In genomic region chr14:90341784-90342183, GRCh38 we compare ENCODE assay signal across 15 cellular contexts. TPM values are rescaled to one million over a fixed set of nuclear protein-coding genes. Genes with fewer than 3 reads are reported as not detected.
DNase-seq lines count a peak whose midpoint lies in the region; ATAC-seq, FAIRE-seq and TF ChIP-seq lines count a peak whose summit lies in the region.
"Had no signal": no experiment of that assay in that cellular context is flagged by ENCODE, and none has a peak within 500 bp of the region (broad histone marks: within the 10 kb centered on the region; RNA-seq: fewer than 3 reads in every experiment).

No MANE protein-coding gene starts in this region.

- TF ChIP-seq CTCF in K562 (IDR thresholded peaks at IDR 0.05 in 2 of 3, conservative IDR thresholded peaks at IDR 0.05 in 1 of 3; ENCODE audit: insufficient read depth in 2 of 3, low read depth in 1 of 3, low read length in 3 of 3) = no peak

- H3K4me1 Mint-ChIP-seq in activated CD8-positive, alpha-beta T cell treated with anti-CD3 and anti-CD28 coated beads, Interleukin-2, amount 10 ng/mL, durations not matched to agents 7 days and 5 days (ENCODE audit: low read depth) = no peaks in the 10 kb centered on the region

- TF ChIP-seq EP300 in K562 (IDR thresholded peaks at IDR 0.05; ENCODE audit: low read length) = no peak

- H3K27ac Mint-ChIP-seq in activated CD8-positive, alpha-beta T cell treated with anti-CD3 and anti-CD28 coated beads, Interleukin-2, amount 10 ng/mL, durations not matched to agents 7 days and 5 days = no peak overlapping the region
- H3K27ac Mint-ChIP-seq: CD4-positive, alpha-beta T cell; IgD-negative memory B cell had no signal

- no peaks in the 10 kb centered on the region for H3K79me2 ChIP-seq in K562 (ENCODE audit: control insufficient read depth, insufficient read depth, low read length)

- in situ Hi-C loops in K562 (cut with MboI) = no loop called here

- no peak overlapping the region for H3K4me2 ChIP-seq in K562 (ENCODE audit: insufficient read depth, low read length)
- H3K4me2 ChIP-seq: KMS-11 had no signal

- POLR2A ChIA-PET in K562 (lab: Yijun Ruan, JAX) = no interaction called here
- POLR2A ChIA-PET in activated CD8-positive, alpha-beta T cell treated with anti-CD3 and anti-CD28 coated beads, Interleukin-2, amount 10 ng/mL, durations not matched to agents 7 days and 5 days (lab: Charles Lee) = interaction anchor here (0.6 kb wide), 1 partner anchor 8 kb away, joined by 3 read pairs; no protein-coding TSS in a partner anchor

- peaks cover 0 to 2% of the 10 kb centered on the region in 2 experiments; a peak in 3 of 5 replicates for H3K4me1 ChIP-seq in K562 (replicated peaks in 1 of 2; ENCODE audit: control insufficient read depth in 2 of 2, insufficient read depth in 2 of 2, low read length in 2 of 2)

- no peaks in the 10 kb centered on the region for H3K9me1 ChIP-seq in K562 (ENCODE audit: control insufficient read depth, insufficient read depth, low read length)

- no peaks in the 10 kb centered on the region for H3K9me3 Mint-ChIP-seq in activated CD8-positive, alpha-beta T cell treated with anti-CD3 and anti-CD28 coated beads, Interleukin-2, amount 10 ng/mL, durations not matched to agents 7 days and 5 days (ENCODE audit: insufficient read depth)
- H3K9me3 Mint-ChIP-seq: CD4-positive, alpha-beta T cell; IgD-negative memory B cell had no signal

- 6% methylated on average over 5 of the region's 7 CpGs for WGBS in K562 (ENCODE audit: insufficient coverage, low coverage, missing lambda C conversion rate)

- peaks cover 18% of the 10 kb centered on the region for H3K27me3 Mint-ChIP-seq in activated CD8-positive, alpha-beta T cell treated with anti-CD3 and anti-CD28 coated beads, Interleukin-2, amount 10 ng/mL, durations not matched to agents 7 days and 5 days (ENCODE audit: low read depth)

- DNase-seq in NCI-H82 (lab: John Stamatoyannopoulos, UW) (peak; percentile 64), NCI-H82 treated with DMSO at 0.1 percent for 48 hours (lab: John Stamatoyannopoulos, UW; ENCODE audit: unreplicated experiment) (no peak), NCI-H524 (lab: John Stamatoyannopoulos, UW) (peak; percentile 65 to 76), K562 (ENCODE audit: extremely low read depth in 1 of 4, low spot score in 3 of 4) (no peak), HPDE6-E6E7 (ENCODE audit: extremely low spot score) (no peak)
- no peak for DNase-seq in activated CD8-positive, alpha-beta T cell treated with anti-CD3 and anti-CD28 coated beads, Interleukin-2, amount 10 ng/mL, durations not matched to agents 7 days and 5 days
- DNase-seq: 8988T; CD4-positive, alpha-beta T cell; DND-41; GDM1; H7 had no signal

- FAIRE-seq in K562 (lab: Jason Lieb, UNC) = no peak
- FAIRE-seq: GM19239 had no signal

- no peak overlapping the region for H3K4me3 ChIP-seq in K562

- no peak overlapping the region for H2AFZ ChIP-seq in K562 (ENCODE audit: low read depth, low read length)

- H3K4me3 Mint-ChIP-seq in activated CD8-positive, alpha-beta T cell treated with anti-CD3 and anti-CD28 coated beads, Interleukin-2, amount 10 ng/mL, durations not matched to agents 7 days and 5 days = no peak overlapping the region
- H3K4me3 Mint-ChIP-seq: CD4-positive, alpha-beta T cell; IgD-negative memory B cell had no signal

- no TSS peak for BruUV-seq in K562 (replicated peaks; lab: Mats Ljungman, UMichigan)

- no peaks in the 10 kb centered on the region for H4K20me1 ChIP-seq in K562 (replicated peaks; ENCODE audit: control insufficient read depth, insufficient read depth, low read length)

- H3K9me3 ChIP-seq in K562 (replicated peaks; ENCODE audit: control insufficient read depth, insufficient read depth, low read depth, low read length) = no peaks in the 10 kb centered on the region

- no peak for TF ChIP-seq POLR2A in K562 (conservative IDR thresholded peaks at IDR 0.05)

- H3K36me3 ChIP-seq in K562 (ENCODE audit: control insufficient read depth, insufficient read depth, low read length) = no peaks in the 10 kb centered on the region

- ATAC-seq in K562 (no peak), GM19463 (IDR thresholded peaks at IDR 0.05; ENCODE audit: unreplicated experiment) (no peak)
- ATAC-seq in activated CD8-positive, alpha-beta T cell treated with anti-CD3 and anti-CD28 coated beads, Interleukin-2, amount 10 ng/mL, durations not matched to agents 7 days and 5 days = no peak

- H3K27ac ChIP-seq in K562 (ENCODE audit: extremely low read depth, low read depth, low read length) = no peak overlapping the region
- H3K27ac ChIP-seq: KMS-11 had no signal

- TF ChIP-seq RAD21 in K562 (CRISPR knock-in tag; conservative IDR thresholded peaks at IDR 0.05 in 1 of 2, IDR thresholded peaks at IDR 0.05 in 1 of 2) = no peak

- no peak overlapping the region for H3K9ac ChIP-seq in K562 (ENCODE audit: insufficient read depth in 1 of 2, low read depth in 2 of 2, low read length in 2 of 2)
- H3K9ac ChIP-seq: KMS-11 had no signal

- CTCF ChIA-PET in K562 (lab: Yijun Ruan, JAX; ENCODE audit: low intra/inter-chr PET ratio) = no interaction called here
- CTCF ChIA-PET in activated CD8-positive, alpha-beta T cell treated with anti-CD3 and anti-CD28 coated beads, Interleukin-2, amount 10 ng/mL, durations not matched to agents 7 days and 5 days (lab: Charles Lee) = no interaction called here

- no peaks in the 10 kb centered on the region for H3K36me3 Mint-ChIP-seq in activated CD8-positive, alpha-beta T cell treated with anti-CD3 and anti-CD28 coated beads, Interleukin-2, amount 10 ng/mL, durations not matched to agents 7 days and 5 days (ENCODE audit: low read depth)

- no peaks in the 10 kb centered on the region for H3K27me3 ChIP-seq in K562 (ENCODE audit: control insufficient read depth in 2 of 2, insufficient read depth in 2 of 2, low read length in 2 of 2)

- intact Hi-C loops in K562 (cut with micrococcal nuclease) = no loop called here

TF ChIP-seq in K562, 482 proteins besides CTCF, POLR2A, EP300 and RAD21:
- TF ChIP-seq MIER1 (IDR thresholded peaks at IDR 0.05; ENCODE audit: low read depth) (no peak), NFIC (IDR thresholded peaks at IDR 0.05) (peak; percentile 56; the same call in 1 of the 2 replicates)

RNA-seq across cellular contexts. Expression of gene NRDE2, which starts 10.0 kb away (rescaled TPM):
- 55.5 and 58.1 TPM in 2 replicates for total RNA-seq in K562 (2011; cell fraction: chromatin; rRNA removed; ENCODE audit: low replicate concordance)
- 29.7 and 30.1 TPM in 2 replicates for total RNA-seq in K562 (2011; cell fraction: nucleolus; rRNA removed)
- total RNA-seq in K562 (2011; cell fraction: nucleoplasm; rRNA removed) = 29.3 and 31.1 TPM in 2 replicates
- total RNA-seq in K562 (2014; rRNA removed) = 6.2 and 8.4 TPM in 2 replicates
- total RNA-seq in K562 (2014; rRNA removed; fragmentation: Illumina TruSeq; extraction: Trizol) = 11.0 and 11.1 TPM in 2 replicates
- 12.3 and 12.6 TPM in 2 replicates for total RNA-seq in K562 (2015; rRNA removed; fragmentation: Illumina TruSeq; extraction: Trizol)
- total RNA-seq in K562 (2021) = 14.6 and 15.0 TPM in 2 replicates
- polyA plus RNA-seq in K562 (2011; rRNA removed) = 10.9 and 11.5 TPM in 2 replicates
- 5.4 and 7.1 TPM in 2 replicates for polyA plus RNA-seq in K562 (2011; cell fraction: cytosol; rRNA removed)
- polyA plus RNA-seq in K562 (2011; cell fraction: nucleus; rRNA removed) = 14.2 and 20.4 TPM in 2 replicates
- 4.6 and 5.4 TPM in 2 replicates for polyA plus RNA-seq in K562 (2012)
- 6.8 and 8.1 TPM in 2 replicates for polyA plus RNA-seq in K562 (2014; fragmentation: Illumina TruSeq; extraction: Trizol)
- 1 to 10 TPM; 3.3 to 5.7 TPM for polyA plus RNA-seq in K562 (2014; fragmentation: Nextera tagmentation; extraction: Ambion mirVana)
- 8.3 and 13.4 TPM in 2 replicates for polyA plus RNA-seq in K562 (2014; rRNA removed)
- polyA minus RNA-seq in K562 (2011; rRNA and poly(A)+ RNA removed) = 14.4 and 16.4 TPM in 2 replicates
- 4.9 and 7.8 TPM in 2 replicates for polyA minus RNA-seq in K562 (2011; cell fraction: cytosol; rRNA and poly(A)+ RNA removed)
- 13.1 and 19.2 TPM in 2 replicates for polyA minus RNA-seq in K562 (2011; cell fraction: nucleus; rRNA and poly(A)+ RNA removed)
- total RNA-seq in activated CD8-positive, alpha-beta T cell treated with anti-CD3 and anti-CD28 coated beads, Interleukin-2, amount 10 ng/mL, durations not matched to agents 7 days and 5 days = 10 to 100 TPM; 22.1 to 23.5 TPM

RNA-seq across cellular contexts. Expression of gene CALM1, which starts 55.0 kb away (rescaled TPM):
- 62.1 and 139 TPM in 2 replicates for total RNA-seq in K562 (2011; cell fraction: chromatin; rRNA removed; ENCODE audit: low replicate concordance)
- 42.4 and 45.7 TPM in 2 replicates for total RNA-seq in K562 (2011; cell fraction: nucleolus; rRNA removed)
- 60.5 and 80.2 TPM in 2 replicates for total RNA-seq in K562 (2011; cell fraction: nucleoplasm; rRNA removed)
- 256 and 290 TPM in 2 replicates for total RNA-seq in K562 (2014; rRNA removed)
- total RNA-seq in K562 (2014; rRNA removed; fragmentation: Illumina TruSeq; extraction: Trizol) = 158 and 169 TPM in 2 replicates
- total RNA-seq in K562 (2015; rRNA removed; fragmentation: Illumina TruSeq; extraction: Trizol) = 139 and 148 TPM in 2 replicates
- total RNA-seq in K562 (2021) = 141 and 155 TPM in 2 replicates
- 128 and 161 TPM in 2 replicates for polyA plus RNA-seq in K562 (2011; rRNA removed)
- polyA plus RNA-seq in K562 (2011; cell fraction: cytosol; rRNA removed) = 77.4 and 107 TPM in 2 replicates
- 56.0 and 78.4 TPM in 2 replicates for polyA plus RNA-seq in K562 (2011; cell fraction: nucleus; rRNA removed)
- polyA plus RNA-seq in K562 (2012) = 143 and 146 TPM in 2 replicates
- 206 and 269 TPM in 2 replicates for polyA plus RNA-seq in K562 (2014; fragmentation: Illumina TruSeq; extraction: Trizol)
- 10 to 100 TPM; 48.0 to 85.7 TPM for polyA plus RNA-seq in K562 (2014; fragmentation: Nextera tagmentation; extraction: Ambion mirVana)
- polyA plus RNA-seq in K562 (2014; rRNA removed) = 162 and 178 TPM in 2 replicates
- polyA minus RNA-seq in K562 (2011; rRNA and poly(A)+ RNA removed) = 242 and 267 TPM in 2 replicates
- 56.8 and 84.7 TPM in 2 replicates for polyA minus RNA-seq in K562 (2011; cell fraction: cytosol; rRNA and poly(A)+ RNA removed)
- 73.0 and 82.9 TPM in 2 replicates for polyA minus RNA-seq in K562 (2011; cell fraction: nucleus; rRNA and poly(A)+ RNA removed)
- total RNA-seq in activated CD8-positive, alpha-beta T cell treated with anti-CD3 and anti-CD28 coated beads, Interleukin-2, amount 10 ng/mL, durations not matched to agents 7 days and 5 days = 100 to 1,000 TPM; 788 to 821 TPM

Comparison
In these comparisons a context has a peak if more than half of its experiments do, and no peak if none do; other contexts are left out.
1. DNase-seq: peak in NCI-H82 (single experiment) and NCI-H524 (2 of 2); none in NCI-H82 treated with DMSO at 0.1 percent for 48 hours (single experiment), K562 (0 of 4), HPDE6-E6E7 (single experiment) and activated CD8-positive, alpha-beta T cell treated with anti-CD3 and anti-CD28 coated beads, Interleukin-2, amount 10 ng/mL, durations not matched to agents 7 days and 5 days (single experiment).